Comparison of ENCODE assay signal across 13 cellular contexts in genomic region chr13:98517576-98518310, GRCh38. TPM values are rescaled to one million over a fixed set of nuclear protein-coding genes. Genes with fewer than 3 reads are reported as not detected.
A peak's percentile ranks its signal among the peaks of the same experiment; 100 is the strongest.
DNase-seq lines count a peak whose midpoint lies in the region; ATAC-seq lines count a peak whose summit lies in the region.
"Had no signal": no experiment of that assay in that cellular context is flagged by ENCODE, and none has a peak within 500 bp of the region (broad histone marks: within the 10 kb centered on the region; RNA-seq: fewer than 3 reads in every experiment).

No MANE protein-coding gene starts in this region.

- H3K27ac ChIP-seq in SJCRH30 = no peak overlapping the region
- H3K27ac ChIP-seq: 22Rv1, foreskin keratinocyte, tibial nerve had no signal

- H3K9me3 Mint-ChIP-seq in activated T-cell treated with anti-CD3 and anti-CD28 coated beads, Interleukin-2, amount 50 U/mL, for 4 hours = no peaks in the 10 kb centered on the region
- no peaks in the 10 kb centered on the region for H3K9me3 Mint-ChIP-seq in stimulated activated effector memory CD8-positive, alpha-beta T cell treated with anti-CD3 and anti-CD28 coated beads, Interleukin-12 subunit alpha, Interleukin-12 subunit beta, amount 100 ng/mL, for 72 hours

- H3K27me3 ChIP-seq in SJCRH30 = no peaks in the 10 kb centered on the region
- H3K27me3 ChIP-seq: foreskin keratinocyte, tibial nerve had no signal

- H3K9me3 ChIP-seq in SJCRH30 (replicated peaks) = no peaks in the 10 kb centered on the region
- H3K9me3 ChIP-seq: tibial nerve had no signal

- peak overlapping the region; percentile 54 for H3K4me3 Mint-ChIP-seq in activated T-cell treated with anti-CD3 and anti-CD28 coated beads, Interleukin-2, amount 50 U/mL, for 4 hours
- peak overlapping the region; percentile 40 for H3K4me3 Mint-ChIP-seq in stimulated activated effector memory CD8-positive, alpha-beta T cell treated with anti-CD3 and anti-CD28 coated beads, Interleukin-12 subunit alpha, Interleukin-12 subunit beta, amount 100 ng/mL, for 72 hours

- peaks cover 40% of the 10 kb centered on the region for H3K36me3 Mint-ChIP-seq in activated T-cell treated with anti-CD3 and anti-CD28 coated beads, Interleukin-2, amount 50 U/mL, for 4 hours (ENCODE audit: insufficient read depth)
- peaks cover 69% of the 10 kb centered on the region for H3K36me3 Mint-ChIP-seq in stimulated activated effector memory CD8-positive, alpha-beta T cell treated with anti-CD3 and anti-CD28 coated beads, Interleukin-12 subunit alpha, Interleukin-12 subunit beta, amount 100 ng/mL, for 72 hours

- peak; percentile 23 for DNase-seq in activated CD4-positive, CD25-positive, alpha-beta regulatory T cell treated with anti-CD3 and anti-CD28 coated beads, Interleukin-2, amount 50 U/mL, for 16 hours (ENCODE audit: low read depth, low spot score)
- DNase-seq in activated CD4-positive, CD25-positive, alpha-beta regulatory T cell treated with anti-CD3 and anti-CD28 coated beads, Interleukin-2, amount 50 U/mL, for 72 hours = no peak
- DNase-seq in activated T-cell treated with anti-CD3 and anti-CD28 coated beads, Interleukin-2, amount 50 U/mL, for 4 hours = no peak
- DNase-seq in stimulated activated effector memory CD8-positive, alpha-beta T cell treated with anti-CD3 and anti-CD28 coated beads, Interleukin-12 subunit alpha, Interleukin-12 subunit beta, amount 100 ng/mL, for 72 hours (ENCODE audit: low spot score in 2 of 2) = no peak
- DNase-seq in anterior cingulate cortex (lab: John Stamatoyannopoulos, UW) = no peak
- DNase-seq in SJCRH30 = no peak
- DNase-seq in amniotic stem cell (lab: John Stamatoyannopoulos, UW) = no peak
- DNase-seq: foreskin keratinocyte, NCI-H510A had no signal

- no peaks in the 10 kb centered on the region for H3K27me3 Mint-ChIP-seq in activated T-cell treated with anti-CD3 and anti-CD28 coated beads, Interleukin-2, amount 50 U/mL, for 4 hours (ENCODE audit: low read depth)

- peaks cover 97% of the 10 kb centered on the region for H3K4me1 Mint-ChIP-seq in activated T-cell treated with anti-CD3 and anti-CD28 coated beads, Interleukin-2, amount 50 U/mL, for 4 hours (ENCODE audit: low read depth)
- H3K4me1 Mint-ChIP-seq in stimulated activated effector memory CD8-positive, alpha-beta T cell treated with anti-CD3 and anti-CD28 coated beads, Interleukin-12 subunit alpha, Interleukin-12 subunit beta, amount 100 ng/mL, for 72 hours = peaks cover 97% of the 10 kb centered on the region

- H3K4me3 ChIP-seq in SJCRH30 = no peak overlapping the region
- H3K4me3 ChIP-seq: lung, tibial nerve had no signal

- peaks cover 8% of the 10 kb centered on the region for H3K36me3 ChIP-seq in SJCRH30

- H3K4me1 ChIP-seq in SJCRH30 = peaks cover 14% of the 10 kb centered on the region
- H3K4me1 ChIP-seq: foreskin keratinocyte had no signal

- H3K27ac Mint-ChIP-seq in stimulated activated effector memory CD8-positive, alpha-beta T cell treated with anti-CD3 and anti-CD28 coated beads, Interleukin-12 subunit alpha, Interleukin-12 subunit beta, amount 100 ng/mL, for 72 hours = peak overlapping the region; percentile 67

- peak; percentile 31 for ATAC-seq in HG02981 (IDR thresholded peaks at IDR 0.05; ENCODE audit: unreplicated experiment)
- ATAC-seq in activated T-cell treated with anti-CD3 and anti-CD28 coated beads, Interleukin-2, amount 50 U/mL, for 4 hours = peak; percentile 62 to 70
- peak; percentile 71 for ATAC-seq in stimulated activated effector memory CD8-positive, alpha-beta T cell treated with anti-CD3 and anti-CD28 coated beads, Interleukin-12 subunit alpha, Interleukin-12 subunit beta, amount 100 ng/mL, for 72 hours
- ATAC-seq: foreskin keratinocyte had no signal

RNA-seq across cellular contexts. Expression of gene STK24, which starts 59.2 kb away (rescaled TPM):
- total RNA-seq in activated T-cell treated with anti-CD3 and anti-CD28 coated beads, Interleukin-2, amount 50 U/mL, for 4 hours = 100 to 1,000 TPM; 135 to 152 (median 142) TPM
- total RNA-seq in SJCRH30 (2014; rRNA removed; shearing (Covaris generic)) = 71.4 and 80.2 TPM in 2 replicates
